Comparison of ENCODE assay signal across 9 cellular contexts in the genomic region with DNA sequence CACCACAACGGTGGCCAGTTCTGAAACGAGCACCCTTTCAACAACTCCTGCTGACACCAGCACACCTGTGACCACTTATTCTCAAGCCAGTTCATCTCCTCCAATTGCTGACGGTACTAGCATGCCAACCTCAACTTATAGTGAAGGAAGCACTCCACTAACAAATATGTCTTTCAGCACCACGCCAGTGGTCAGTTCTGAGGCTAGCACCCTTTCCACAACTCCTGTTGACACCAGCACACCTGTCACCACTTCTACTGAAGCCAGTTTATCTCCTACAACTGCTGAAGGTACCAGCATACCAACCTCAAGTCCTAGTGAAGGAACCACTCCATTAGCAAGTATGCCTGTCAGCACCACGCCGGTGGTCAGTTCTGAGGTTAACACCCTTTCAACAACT. TPM values are rescaled to one million over a fixed set of nuclear protein-coding genes. Genes with fewer than 3 reads are reported as not detected.
"Had no signal": no experiment of that assay in that cellular context is flagged by ENCODE, and none has a peak within 500 bp of the region (broad histone marks: within the 10 kb centered on the region; RNA-seq: fewer than 3 reads in every experiment).

No MANE protein-coding gene starts in this region.

RNA-seq across cellular contexts. Expression of a gene that starts 21.4 kb away (rescaled TPM):
- total RNA-seq: OCI-LY7, PC-3, PC-9, Right ventricle myocardium inferior, RPMI7951, SJCRH30, SJSA1, SK-MEL-5, T-cell had no signal
